Comparison of ENCODE assay signal across 10 cellular contexts in the genomic region with DNA sequence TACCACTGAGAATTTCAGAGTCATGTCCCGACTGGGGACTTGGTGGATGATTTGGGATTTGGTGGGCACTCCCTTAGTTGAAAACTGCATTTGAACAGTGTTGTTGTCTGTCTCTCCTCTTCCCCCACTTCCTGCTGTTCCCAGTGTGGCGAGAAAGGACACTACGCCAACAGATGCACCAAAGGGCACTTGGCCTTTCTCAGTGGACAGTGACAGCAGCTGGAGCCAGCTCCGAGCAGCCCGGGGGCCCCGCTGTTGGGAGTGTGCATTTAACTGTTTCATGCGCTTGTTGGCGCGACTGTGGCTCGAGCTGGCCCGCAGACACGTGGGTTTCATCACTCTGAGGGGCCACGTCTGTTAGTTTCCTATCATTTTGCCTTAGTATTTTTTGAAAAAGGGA.
"Had no signal": no experiment of that assay in that cellular context is flagged by ENCODE, and none has a peak within 500 bp of the region (broad histone marks: within the 10 kb centered on the region; RNA-seq: fewer than 3 reads in every experiment).

No MANE protein-coding gene starts in this region.

- ATAC-seq: activated T-cell treated with anti-CD3 and anti-CD28 coated beads, Interleukin-2, amount 50 U/mL, for 72 hours; foreskin keratinocyte; pancreas had no signal

- H3K27ac ChIP-seq: ascending aorta, foreskin keratinocyte, pancreas, transverse colon had no signal

- H3K27ac Mint-ChIP-seq: activated T-cell treated with anti-CD3 and anti-CD28 coated beads, Interleukin-2, amount 50 U/mL, for 72 hours had no signal

- H3K4me3 ChIP-seq: ascending aorta, pancreas, transverse colon had no signal

- H3K4me3 Mint-ChIP-seq: activated T-cell treated with anti-CD3 and anti-CD28 coated beads, Interleukin-2, amount 50 U/mL, for 72 hours had no signal

- FAIRE-seq: pancreas, small intestine had no signal

- H3K9me3 Mint-ChIP-seq: activated T-cell treated with anti-CD3 and anti-CD28 coated beads, Interleukin-2, amount 50 U/mL, for 72 hours had no signal

- H3K4me1 ChIP-seq: ascending aorta, pancreas, transverse colon had no signal

- DNase-seq: activated CD4-positive, alpha-beta T cell treated with anti-CD3 and anti-CD28 coated beads, Interleukin-2, amount 50 U/mL, for 4 hours; activated gamma-delta T cell treated with Interleukin-2 at 50 U/mL for 16 hours; activated T-cell treated with anti-CD3 and anti-CD28 coated beads, Interleukin-2, amount 50 U/mL, for 72 hours; foreskin keratinocyte; left colon; mammary epithelial cell; small intestine; transverse colon had no signal

- H3K9me3 ChIP-seq: ascending aorta, pancreas, transverse colon had no signal
